Comparison of ENCODE assay signal across 19 cellular contexts in genomic region chr11:35235498-35235897, GRCh38.
A peak's percentile ranks its signal among the peaks of the same experiment; 100 is the strongest.
DNase-seq lines count a peak whose midpoint lies in the region; ATAC-seq and TF ChIP-seq lines count a peak whose summit lies in the region.
"Had no signal": no experiment of that assay in that cellular context is flagged by ENCODE, and none has a peak within 500 bp of the region (broad histone marks: within the 10 kb centered on the region; RNA-seq: fewer than 3 reads in every experiment).

No MANE protein-coding gene starts in this region.

- POLR2A ChIA-PET in CD4-positive, alpha-beta memory T cell (lab: Charles Lee; ENCODE audit: partially characterized antibody), result interaction anchor here (0.5 to 5.7 kb wide), 29 partner anchors 9 to 236 kb away, joined by 3 to 72 read pairs (median 5); partner anchors contain the start of gene CD44
- POLR2A ChIA-PET in naive thymus-derived CD4-positive, alpha-beta T cell (lab: Charles Lee), result interaction anchor here (0.6 to 3.0 kb wide), 13 partner anchors 10 to 236 kb away, joined by 3 to 16 read pairs (median 4); partner anchors contain the start of gene CD44

- H3K27me3 ChIP-seq in CD4-positive, alpha-beta memory T cell (ENCODE audit: insufficient read depth, low read length), result no peaks in the 10 kb centered on the region
- no peaks in the 10 kb centered on the region for H3K27me3 ChIP-seq in DND-41 (ENCODE audit: insufficient read depth, low read length, poor library complexity)
- H3K27me3 ChIP-seq in naive thymus-derived CD4-positive, alpha-beta T cell (ENCODE audit: control insufficient read depth in 2 of 2, insufficient read depth in 2 of 2, low read length in 2 of 2), result no peaks in the 10 kb centered on the region
- H3K27me3 ChIP-seq: heart right ventricle, SJSA1, suprapubic skin had no signal

- H4K20me1 ChIP-seq in DND-41 (ENCODE audit: insufficient read depth, low read length), result no peaks in the 10 kb centered on the region

- TF ChIP-seq CTCF in DND-41 (IDR thresholded peaks at IDR 0.05; ENCODE audit: borderline replicate concordance, extremely low read depth, low read length, poor library complexity, severe bottlenecking) (no peak), lower leg skin (IDR thresholded peaks at IDR 0.05) (no peak), progenitor cell of endocrine pancreas (IDR thresholded peaks at IDR 0.05; ENCODE audit: unreplicated experiment) (no peak)

- CTCF ChIA-PET in CD4-positive, alpha-beta memory T cell (lab: Charles Lee; ENCODE audit: partially characterized antibody), result interaction anchor here (0.8 to 6.7 kb wide), 15 partner anchors 9 to 309 kb away, joined by 3 to 58 read pairs (median 4); no protein-coding TSS in a partner anchor
- CTCF ChIA-PET in naive thymus-derived CD4-positive, alpha-beta T cell (lab: Charles Lee), result interaction anchor here (1.2 to 1.9 kb wide), 3 partner anchors 70 to 156 kb away, joined by 3 to 7 read pairs (median 6); partner anchors contain the start of gene CD44

- H3K36me3 ChIP-seq in CD4-positive, alpha-beta memory T cell (ENCODE audit: insufficient read depth, low read length), result peaks cover 8% of the 10 kb centered on the region
- H3K36me3 ChIP-seq in DND-41 (ENCODE audit: insufficient read depth, low read length), result peaks cover 8% of the 10 kb centered on the region; the same call in 1 of the 2 replicates
- peaks cover 0 to 13% (median 3%) of the 10 kb centered on the region in 3 experiments for H3K36me3 ChIP-seq in naive thymus-derived CD4-positive, alpha-beta T cell (ENCODE audit: control insufficient read depth in 2 of 3, insufficient read depth in 3 of 3, low read length in 3 of 3)
- H3K36me3 ChIP-seq: prostate gland had no signal

- no peak overlapping the region for H3K4me2 ChIP-seq in DND-41 (ENCODE audit: insufficient read depth, low read length)

- H3K4me1 ChIP-seq in CD4-positive, alpha-beta memory T cell (ENCODE audit: insufficient read depth, low read length), result peaks cover 57% of the 10 kb centered on the region
- peaks cover 30% of the 10 kb centered on the region for H3K4me1 ChIP-seq in DND-41 (ENCODE audit: insufficient read depth, low read length)
- peaks cover 27 to 36% of the 10 kb centered on the region in 2 donors for H3K4me1 ChIP-seq in naive thymus-derived CD4-positive, alpha-beta T cell (ENCODE audit: control insufficient read depth in 2 of 2, insufficient read depth in 2 of 2, low read length in 2 of 2)
- H3K4me1 ChIP-seq: prostate gland had no signal

- TF ChIP-seq POLR2A in lower leg skin (IDR thresholded peaks at IDR 0.05), result no peak

- H3K9me3 ChIP-seq in CD4-positive, alpha-beta memory T cell (ENCODE audit: control insufficient read depth in 1 of 2, low read length in 2 of 2), result peaks cover 0 to 4% of the 10 kb centered on the region in 2 donors
- H3K9me3 ChIP-seq in DND-41 (ENCODE audit: insufficient read depth, low read length, severe bottlenecking), result no peaks in the 10 kb centered on the region
- H3K9me3 ChIP-seq in naive thymus-derived CD4-positive, alpha-beta T cell (ENCODE audit: control insufficient read depth in 2 of 3, low read length in 3 of 3), result peaks cover 0 to 8% (median 0%) of the 10 kb centered on the region in 3 experiments
- H3K9me3 ChIP-seq: prostate gland, SJSA1, suprapubic skin had no signal

- H3K79me2 ChIP-seq in DND-41 (ENCODE audit: insufficient read depth, low read length), result no peaks in the 10 kb centered on the region

- ATAC-seq in DND-41 (ENCODE audit: insufficient read depth, low read depth) (no peak), HG02623 (IDR thresholded peaks at IDR 0.05; ENCODE audit: unreplicated experiment) (no peak)
- ATAC-seq in naive thymus-derived CD4-positive, alpha-beta T cell, result peak; percentile 9
- ATAC-seq: heart right ventricle had no signal

- H2AFZ ChIP-seq in DND-41 (ENCODE audit: low read depth, low read length), result no peak overlapping the region

- H3K4me3 ChIP-seq in CD4-positive, alpha-beta memory T cell (ENCODE audit: low read length in 2 of 2), result peak overlapping the region in 1 of 2 donors; percentile 5
- H3K4me3 ChIP-seq in DND-41 (ENCODE audit: low read depth in 1 of 2, low read length in 2 of 2) (no peak overlapping the region), lower leg skin (ENCODE audit: low read depth, poor library complexity, severe bottlenecking) (no peak overlapping the region)
- H3K4me3 ChIP-seq in naive thymus-derived CD4-positive, alpha-beta T cell (ENCODE audit: low read length), result no peak overlapping the region
- H3K4me3 ChIP-seq: heart right ventricle, prostate gland, SJSA1, suprapubic skin had no signal

- H3K4me1 Mint-ChIP-seq in CD4-positive, alpha-beta memory T cell, result peaks cover 49 to 85% (median 68%) of the 10 kb centered on the region in 4 donors
- peaks cover 70% of the 10 kb centered on the region for H3K4me1 Mint-ChIP-seq in activated T-helper 1 cell treated with anti-CD3 and anti-CD28 coated beads, Interleukin-12 subunit alpha, Interleukin-12 subunit beta, Interleukin-2, Interleukin-4 antibody, amounts not matched to agents 30 ng/mL and 10 ng/mL and 1 ng/mL, durations not matched to agents 14 hours and 24 hours and 36 hours (ENCODE audit: low read depth)
- peaks cover 40 to 85% (median 65%) of the 10 kb centered on the region in 7 donors for H3K4me1 Mint-ChIP-seq in naive thymus-derived CD4-positive, alpha-beta T cell
- H3K4me1 Mint-ChIP-seq in progenitor cell of endocrine pancreas (ENCODE audit: low read depth), result peaks cover 5% of the 10 kb centered on the region

- H3K27me3 Mint-ChIP-seq in CD4-positive, alpha-beta memory T cell, result no peaks in the 10 kb centered on the region
- H3K27me3 Mint-ChIP-seq in activated T-helper 1 cell treated with anti-CD3 and anti-CD28 coated beads, Interleukin-12 subunit alpha, Interleukin-12 subunit beta, Interleukin-2, Interleukin-4 antibody, amounts not matched to agents 30 ng/mL and 10 ng/mL and 1 ng/mL, durations not matched to agents 14 hours and 24 hours and 36 hours (ENCODE audit: insufficient read depth), result no peaks in the 10 kb centered on the region
- H3K27me3 Mint-ChIP-seq in naive thymus-derived CD4-positive, alpha-beta T cell, result peaks cover 0 to 9% (median 0%) of the 10 kb centered on the region in 5 donors
- peaks cover 7% of the 10 kb centered on the region for H3K27me3 Mint-ChIP-seq in progenitor cell of endocrine pancreas
- H3K27me3 Mint-ChIP-seq: B cell had no signal

- whole genome bisulfite sequencing in lower leg skin, 2 donors, result 0 to 95% methylated on average over 1 of the region's 1 CpG

- H3K4me3 Mint-ChIP-seq in CD4-positive, alpha-beta memory T cell, result peak overlapping the region in 7 of 8 donors; percentile 54 to 81 (median 65)
- H3K4me3 Mint-ChIP-seq in activated T-helper 1 cell treated with anti-CD3 and anti-CD28 coated beads, Interleukin-12 subunit alpha, Interleukin-12 subunit beta, Interleukin-2, Interleukin-4 antibody, amounts not matched to agents 30 ng/mL and 10 ng/mL and 1 ng/mL, durations not matched to agents 14 hours and 24 hours and 36 hours, result peak overlapping the region; percentile 9
- H3K4me3 Mint-ChIP-seq in naive thymus-derived CD4-positive, alpha-beta T cell, result peak overlapping the region in 9 of 10 donors; percentile 22 to 76 (median 64)
- no peak overlapping the region for H3K4me3 Mint-ChIP-seq in progenitor cell of endocrine pancreas (ENCODE audit: low read depth)
- H3K4me3 Mint-ChIP-seq: B cell, nephron had no signal

- peak overlapping the region; percentile 3 for H3K27ac ChIP-seq in CD4-positive, alpha-beta memory T cell (ENCODE audit: low read depth, low read length)
- peak overlapping the region; percentile 43 for H3K27ac ChIP-seq in DND-41 (ENCODE audit: low read length)
- H3K27ac ChIP-seq in naive thymus-derived CD4-positive, alpha-beta T cell (ENCODE audit: low read depth, low read length), result peak overlapping the region; percentile 15
- H3K27ac ChIP-seq: prostate gland, SJSA1 had no signal

- H3K9me3 Mint-ChIP-seq in CD4-positive, alpha-beta memory T cell, result peaks cover 0 to 45% (median 27%) of the 10 kb centered on the region in 8 donors
- peaks cover 15% of the 10 kb centered on the region for H3K9me3 Mint-ChIP-seq in activated T-helper 1 cell treated with anti-CD3 and anti-CD28 coated beads, Interleukin-12 subunit alpha, Interleukin-12 subunit beta, Interleukin-2, Interleukin-4 antibody, amounts not matched to agents 30 ng/mL and 10 ng/mL and 1 ng/mL, durations not matched to agents 14 hours and 24 hours and 36 hours
- H3K9me3 Mint-ChIP-seq in naive thymus-derived CD4-positive, alpha-beta T cell, result peaks cover 4 to 47% (median 23%) of the 10 kb centered on the region in 11 donors
- H3K9me3 Mint-ChIP-seq in progenitor cell of endocrine pancreas (ENCODE audit: low read depth), result no peaks in the 10 kb centered on the region

- no peak overlapping the region for H3K9ac ChIP-seq in DND-41 (ENCODE audit: low read depth, low read length)

- intact Hi-C loops in CD4-positive, alpha-beta memory T cell (cut with micrococcal nuclease), result loop anchor here (5.0 kb wide), 4 partner anchors 38 to 157 kb away; no protein-coding TSS in a partner anchor
- intact Hi-C loops in activated T-helper 1 cell treated with anti-CD3 and anti-CD28 coated beads, Interleukin-12 subunit alpha, Interleukin-12 subunit beta, Interleukin-2, Interleukin-4 antibody, amounts not matched to agents 30 ng/mL and 10 ng/mL and 1 ng/mL, durations not matched to agents 14 hours and 24 hours and 36 hours (cut with micrococcal nuclease), result loop anchor here (1.0 to 5.0 kb wide), 7 partner anchors 9 to 223 kb away; no protein-coding TSS in a partner anchor
- intact Hi-C loops in naive thymus-derived CD4-positive, alpha-beta T cell (cut with micrococcal nuclease), result loop anchor here (2.0 to 10.0 kb wide), 6 partner anchors 19 to 249 kb away; no protein-coding TSS in a partner anchor
- intact Hi-C loops in lower leg skin (cut with DNase I; ENCODE audit: low total_unique reads), result no loop called here

- peak overlapping the region; percentile 88 to 95 (median 94) for H3K27ac Mint-ChIP-seq in CD4-positive, alpha-beta memory T cell
- peak overlapping the region; percentile 66 for H3K27ac Mint-ChIP-seq in activated T-helper 1 cell treated with anti-CD3 and anti-CD28 coated beads, Interleukin-12 subunit alpha, Interleukin-12 subunit beta, Interleukin-2, Interleukin-4 antibody, amounts not matched to agents 30 ng/mL and 10 ng/mL and 1 ng/mL, durations not matched to agents 14 hours and 24 hours and 36 hours
- peak overlapping the region; percentile 75 to 94 (median 84) for H3K27ac Mint-ChIP-seq in naive thymus-derived CD4-positive, alpha-beta T cell
- H3K27ac Mint-ChIP-seq in progenitor cell of endocrine pancreas, result no peak overlapping the region
- H3K27ac Mint-ChIP-seq: nephron had no signal

- DNase-seq in CD4-positive, alpha-beta memory T cell, result no peak
- DNase-seq in DND-41 (no peak), lower leg skin (ENCODE audit: low spot score in 2 of 2) (no peak), progenitor cell of endocrine pancreas (ENCODE audit: low spot score, unreplicated experiment) (no peak)
- DNase-seq in activated T-helper 1 cell treated with anti-CD3 and anti-CD28 coated beads, Interleukin-12 subunit alpha, Interleukin-12 subunit beta, Interleukin-2, Interleukin-4 antibody, amounts not matched to agents 30 ng/mL and 10 ng/mL and 1 ng/mL, durations not matched to agents 14 hours and 24 hours and 36 hours (ENCODE audit: low spot score), result no peak
- no peak for DNase-seq in naive thymus-derived CD4-positive, alpha-beta T cell
- DNase-seq: activated CD4-positive, CD25-positive, alpha-beta regulatory T cell treated with anti-CD3 and anti-CD28 coated beads, Interleukin-2, amount 50 U/mL, for 72 hours; amygdala; DMS153; heart right ventricle; NCI-H2171; NCI-H748 treated with DMSO at 0.1 percent for 48 hours; stimulated activated CD4-positive, alpha-beta T cell treated with anti-CD3 and anti-CD28 coated beads, Interleukin-4, amount 100 ng/mL, for 1 hour had no signal

- peaks cover 41 to 43% of the 10 kb centered on the region in 2 donors for H3K36me3 Mint-ChIP-seq in CD4-positive, alpha-beta memory T cell
- H3K36me3 Mint-ChIP-seq in activated T-helper 1 cell treated with anti-CD3 and anti-CD28 coated beads, Interleukin-12 subunit alpha, Interleukin-12 subunit beta, Interleukin-2, Interleukin-4 antibody, amounts not matched to agents 30 ng/mL and 10 ng/mL and 1 ng/mL, durations not matched to agents 14 hours and 24 hours and 36 hours (ENCODE audit: low read depth), result peaks cover 46% of the 10 kb centered on the region
- H3K36me3 Mint-ChIP-seq in naive thymus-derived CD4-positive, alpha-beta T cell, result peaks cover 16 to 56% (median 36%) of the 10 kb centered on the region in 5 donors
- no peaks in the 10 kb centered on the region for H3K36me3 Mint-ChIP-seq in progenitor cell of endocrine pancreas (ENCODE audit: insufficient read depth)
